Comparison of ENCODE assay signal across 18 cellular contexts in the genomic region with DNA sequence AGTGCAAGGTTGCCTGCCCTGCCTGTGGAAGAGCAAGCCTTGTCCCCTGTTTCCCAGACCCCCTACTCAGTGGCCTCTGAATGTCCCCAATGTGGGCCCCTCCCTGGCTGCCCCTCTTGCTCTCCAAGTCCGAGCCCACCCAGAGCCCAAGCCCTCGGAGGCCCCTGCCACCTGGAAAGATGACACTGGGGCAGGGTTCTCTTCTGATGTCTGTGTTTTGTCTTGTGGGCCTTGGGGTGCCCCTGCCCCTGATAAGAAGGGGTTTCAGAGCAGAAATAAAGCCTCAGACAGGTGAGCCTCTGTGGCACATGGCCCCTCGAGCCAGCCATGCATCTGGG.
A peak's percentile ranks its signal among the peaks of the same experiment; 100 is the strongest.
DNase-seq lines count a peak whose midpoint lies in the region; ATAC-seq, FAIRE-seq and TF ChIP-seq lines count a peak whose summit lies in the region.
"Had no signal": no experiment of that assay in that cellular context is flagged by ENCODE, and none has a peak within 500 bp of the region (broad histone marks: within the 10 kb centered on the region; RNA-seq: fewer than 3 reads in every experiment).

No MANE protein-coding gene starts in this region.

- H3K27me3 Mint-ChIP-seq in endodermal cell (ENCODE audit: insufficient read depth), result peaks cover 5% of the 10 kb centered on the region

- H3K4me2 ChIP-seq in DND-41 (ENCODE audit: insufficient read depth, low read length), result peak overlapping the region; percentile 61
- H3K4me2 ChIP-seq in H1 (ENCODE audit: insufficient read depth in 1 of 2, low read depth in 2 of 2, low read length in 2 of 2), result no peak overlapping the region

- no peaks in the 10 kb centered on the region for H3K9me3 ChIP-seq in DND-41 (ENCODE audit: insufficient read depth, low read length, severe bottlenecking)
- no peaks in the 10 kb centered on the region for H3K9me3 ChIP-seq in Peyer's patch
- H3K9me3 ChIP-seq in H1 (ENCODE audit: insufficient read depth in 2 of 2, low read depth in 1 of 2, low read length in 1 of 2), result no peaks in the 10 kb centered on the region
- H3K9me3 ChIP-seq in small intestine (ENCODE audit: control insufficient read depth, low read depth), result no peaks in the 10 kb centered on the region
- H3K9me3 ChIP-seq in endodermal cell (ENCODE audit: control insufficient read depth, low read length), result no peaks in the 10 kb centered on the region
- H3K9me3 ChIP-seq: thyroid gland had no signal

- H2BK20ac ChIP-seq in H1 (ENCODE audit: low read length), result no peak overlapping the region

- H3K9me3 Mint-ChIP-seq in endodermal cell, result no peaks in the 10 kb centered on the region
- H3K9me3 Mint-ChIP-seq: activated T-cell treated with anti-CD3 and anti-CD28 coated beads, Interleukin-2, amount 50 U/mL, for 24 hours; central memory CD8-positive, alpha-beta T cell; natural killer cell; stimulated activated naive B cell treated with anti-CD40 and anti-IgM and Interleukin-4, amounts not matched to agents 10 μg/mL and 1 μg/mL and 100 μg/mL, for 72 hours had no signal

- H3K79me2 ChIP-seq in DND-41 (ENCODE audit: insufficient read depth, low read length) (peaks cover 10% of the 10 kb centered on the region), H1 (ENCODE audit: control insufficient read depth in 1 of 2, insufficient read depth in 2 of 2, low read length in 2 of 2) (no peaks in the 10 kb centered on the region)

- DNase-seq in DND-41, result no peak
- DNase-seq in Peyer's patch, result no peak
- DNase-seq in H1 (ENCODE audit: low read depth in 1 of 2, low spot score in 2 of 2), result no peak
- DNase-seq in small intestine, result no peak
- DNase-seq in endodermal cell, result no peak
- DNase-seq in NCI-H524 treated with DMSO at 0.1 percent for 48 hours (lab: John Stamatoyannopoulos, UW), result no peak
- DNase-seq: effector CD8-positive, alpha-beta T cell; kidney glomerular epithelial cell; natural killer cell; NCI-H1417; SIG-M5; stimulated activated naive B cell treated with anti-CD40 and anti-IgM and Interleukin-4, amounts not matched to agents 10 μg/mL and 1 μg/mL and 100 μg/mL, for 72 hours had no signal

- H4K5ac ChIP-seq in H1 (ENCODE audit: insufficient read length, low read depth, low read length), result no peak overlapping the region

- H3K36me3 ChIP-seq in DND-41 (ENCODE audit: insufficient read depth, low read length) (no peaks in the 10 kb centered on the region; the same call in 1 of the 2 replicates), Peyer's patch (no peaks in the 10 kb centered on the region), H1 (ENCODE audit: control insufficient read depth in 2 of 4, insufficient read depth in 4 of 4, low read length in 3 of 4) (no peaks in the 10 kb centered on the region), small intestine (ENCODE audit: control insufficient read depth in 2 of 2, insufficient read depth in 2 of 2, low read length in 2 of 2) (no peaks in the 10 kb centered on the region), endodermal cell (ENCODE audit: control insufficient read depth, insufficient read depth, low read length) (no peaks in the 10 kb centered on the region)
- H3K36me3 ChIP-seq: thyroid gland had no signal

- WGBS in H1 (ENCODE audit: extremely low coverage in 1 of 2, insufficient coverage in 1 of 2, insufficient read length in 1 of 2, insufficient replicate concordance in 2 of 2, low coverage in 1 of 2, low lambda C conversion rate in 2 of 2, missing lambda C conversion rate in 1 of 2), 2 experiments, result 88% methylated on average over 3 of the region's 3 CpGs; no CpG with 5 or more reads in 1 of the 2 experiments
- WGBS in small intestine, 3 donors, result 33 to 54% (median 50%) methylated on average over 3 of the region's 3 CpGs
- WGBS in endodermal cell (ENCODE audit: insufficient coverage in 1 of 2, insufficient read length in 1 of 2), 2 experiments, result 85 to 87% methylated on average over 2 to 3 of the region's 3 CpGs

- no peak for TF ChIP-seq EP300 in H1 (IDR thresholded peaks at IDR 0.05; ENCODE audit: borderline replicate concordance in 1 of 2, low read depth in 2 of 2, low read length in 2 of 2)

- H3K4me1 ChIP-seq in DND-41 (ENCODE audit: insufficient read depth, low read length), result peaks cover 49% of the 10 kb centered on the region
- peaks cover 0 to 49% (median 2%) of the 10 kb centered on the region in 4 donors for H3K4me1 ChIP-seq in Peyer's patch
- H3K4me1 ChIP-seq in H1 (replicated peaks in 1 of 4; ENCODE audit: control insufficient read depth in 3 of 4, insufficient read depth in 4 of 4, low read length in 3 of 4), result peaks cover 0 to 17% (median 9%) of the 10 kb centered on the region in 4 experiments; a peak in 2 of 7 replicates
- H3K4me1 ChIP-seq in small intestine (ENCODE audit: control insufficient read depth in 2 of 2, insufficient read depth in 1 of 2, low read depth in 1 of 2, low read length in 1 of 2), result peaks cover 3% of the 10 kb centered on the region in 2 donors
- H3K4me1 ChIP-seq in endodermal cell (ENCODE audit: control insufficient read depth, insufficient read depth, low read length), result peaks cover 21% of the 10 kb centered on the region

- no peak for TF ChIP-seq POLR2A in Peyer's patch (IDR thresholded peaks at IDR 0.05)
- TF ChIP-seq POLR2A in H1 (IDR thresholded peaks at IDR 0.05; ENCODE audit: control extremely low read depth in 1 of 2, low read depth in 2 of 2, low read length in 2 of 2), result no peak

- H2BK120ac ChIP-seq in H1 (replicated peaks; ENCODE audit: low read depth, low read length), result no peak overlapping the region

- no peak overlapping the region for H3K23ac ChIP-seq in H1 (ENCODE audit: insufficient read length)

- H4K91ac ChIP-seq in H1 (replicated peaks; ENCODE audit: insufficient read length, low read length), result no peak overlapping the region

- no peak overlapping the region for H3K4me3 Mint-ChIP-seq in endodermal cell
- H3K4me3 Mint-ChIP-seq: activated T-cell treated with anti-CD3 and anti-CD28 coated beads, Interleukin-2, amount 50 U/mL, for 24 hours; central memory CD8-positive, alpha-beta T cell; natural killer cell; stimulated activated naive B cell treated with anti-CD40 and anti-IgM and Interleukin-4, amounts not matched to agents 10 μg/mL and 1 μg/mL and 100 μg/mL, for 72 hours had no signal

- ATAC-seq in DND-41 (ENCODE audit: insufficient read depth, low read depth) (no peak), GM21390 (IDR thresholded peaks at IDR 0.05; ENCODE audit: unreplicated experiment) (no peak)

- H3K4me3 ChIP-seq in DND-41 (ENCODE audit: low read depth in 1 of 2, low read length in 2 of 2) (peak overlapping the region in 1 of 2 experiments; percentile 58; a peak in 2 of 4 replicates), Peyer's patch (no peak overlapping the region), H1 (ENCODE audit: extremely low read depth in 1 of 4, insufficient read depth in 2 of 4, low read depth in 3 of 4, low read length in 4 of 4) (no peak overlapping the region), small intestine (ENCODE audit: low read depth in 1 of 2, low read length in 2 of 2) (no peak overlapping the region), endodermal cell (ENCODE audit: low read length) (no peak overlapping the region)
- H3K4me3 ChIP-seq: thyroid gland had no signal

- H2AFZ ChIP-seq in DND-41 (ENCODE audit: low read depth, low read length) (no peak overlapping the region), H1 (ENCODE audit: low read length) (no peak overlapping the region)

- H2AK5ac ChIP-seq in H1 (ENCODE audit: low read depth, low read length), result no peak overlapping the region

- POLR2A ChIA-PET in H1 (lab: Charles Lee; ENCODE audit: partially characterized antibody), result no interaction called here

- no peaks in the 10 kb centered on the region for H3K36me3 Mint-ChIP-seq in endodermal cell (ENCODE audit: low read depth)
- H3K36me3 Mint-ChIP-seq: natural killer cell; stimulated activated naive B cell treated with anti-CD40 and anti-IgM and Interleukin-4, amounts not matched to agents 10 μg/mL and 1 μg/mL and 100 μg/mL, for 72 hours had no signal

- H4K20me1 ChIP-seq in DND-41 (ENCODE audit: insufficient read depth, low read length) (no peaks in the 10 kb centered on the region), H1 (replicated peaks in 1 of 2; ENCODE audit: control insufficient read depth in 1 of 2, insufficient read depth in 2 of 2, low read length in 2 of 2) (peaks cover 0 to 1% of the 10 kb centered on the region in 2 experiments)

- no peak overlapping the region for H3K4ac ChIP-seq in H1 (replicated peaks; ENCODE audit: insufficient read length, low read depth, low read length)

- H3K79me1 ChIP-seq in H1 (ENCODE audit: low read depth, low read length), result no peaks in the 10 kb centered on the region

- no peak overlapping the region for H2BK5ac ChIP-seq in H1 (ENCODE audit: low read depth, low read length)

- no peak for TF ChIP-seq RAD21 in H1 (IDR thresholded peaks at IDR 0.05 in 1 of 2, conservative IDR thresholded peaks at IDR 0.05 in 1 of 2; ENCODE audit: low read depth in 2 of 2, low read length in 2 of 2)

- no peak overlapping the region for H2BK12ac ChIP-seq in H1 (ENCODE audit: low read depth, low read length)

- H3K27ac Mint-ChIP-seq in endodermal cell, result no peak overlapping the region
- H3K27ac Mint-ChIP-seq: activated T-cell treated with anti-CD3 and anti-CD28 coated beads, Interleukin-2, amount 50 U/mL, for 24 hours; natural killer cell; stimulated activated naive B cell treated with anti-CD40 and anti-IgM and Interleukin-4, amounts not matched to agents 10 μg/mL and 1 μg/mL and 100 μg/mL, for 72 hours had no signal

- H3K14ac ChIP-seq in H1 (ENCODE audit: insufficient read length), result no peak overlapping the region

- H2BK15ac ChIP-seq in H1 (ENCODE audit: low read length), result no peak overlapping the region

- H3K23me2 ChIP-seq in H1 (ENCODE audit: low read depth, low read length), result no peaks in the 10 kb centered on the region

- FAIRE-seq in H1 (lab: Jason Lieb, UNC) (no peak), small intestine (lab: Jason Lieb, UNC) (no peak)
- FAIRE-seq: frontal cortex, G401.6 had no signal

- no peaks in the 10 kb centered on the region for H3K27me3 ChIP-seq in DND-41 (ENCODE audit: insufficient read depth, low read length, poor library complexity)
- H3K27me3 ChIP-seq in Peyer's patch, result no peaks in the 10 kb centered on the region
- H3K27me3 ChIP-seq in H1 (replicated peaks in 1 of 4; ENCODE audit: control insufficient read depth in 3 of 4, extremely low read depth in 1 of 4, insufficient read depth in 3 of 4, low read length in 3 of 4), result peaks cover 0 to 16% (median 1%) of the 10 kb centered on the region in 4 experiments; a peak in 2 of 7 replicates
- H3K27me3 ChIP-seq in small intestine (ENCODE audit: control insufficient read depth in 2 of 2, insufficient read depth in 2 of 2, low read length in 2 of 2), result peaks cover 0 to 7% of the 10 kb centered on the region in 2 donors
- H3K27me3 ChIP-seq in endodermal cell (ENCODE audit: control insufficient read depth, insufficient read depth, low read length, poor library complexity, severe bottlenecking), result no peaks in the 10 kb centered on the region
- H3K27me3 ChIP-seq: thyroid gland had no signal

- H3K9ac ChIP-seq in DND-41 (ENCODE audit: low read depth, low read length), result peak overlapping the region; percentile 65
- no peak overlapping the region for H3K9ac ChIP-seq in H1 (replicated peaks in 1 of 4; ENCODE audit: extremely low read depth in 1 of 4, low read depth in 3 of 4, low read length in 3 of 4)
- H3K9ac ChIP-seq in endodermal cell (ENCODE audit: extremely low read depth, low read length, poor library complexity, severe bottlenecking), result no peak overlapping the region

- no peak overlapping the region; the same call in 1 of the 2 replicates for H3K18ac ChIP-seq in H1 (ENCODE audit: extremely low read depth, low read length)

- H3K56ac ChIP-seq in H1 (replicated peaks; ENCODE audit: insufficient read length, low read depth, low read length), result no peak overlapping the region

- H3K27ac ChIP-seq in DND-41 (ENCODE audit: low read length), result peak overlapping the region; percentile 86
- peak overlapping the region in 3 of 4 donors; percentile 59 to 91 (median 81) for H3K27ac ChIP-seq in Peyer's patch
- H3K27ac ChIP-seq in H1 (ENCODE audit: low read depth, low read length), result no peak overlapping the region
- H3K27ac ChIP-seq in small intestine (ENCODE audit: low read depth in 1 of 2, low read length in 1 of 2), result peak overlapping the region; percentile 57 to 95
- no peak overlapping the region for H3K27ac ChIP-seq in endodermal cell (ENCODE audit: low read depth, low read length)

- no peak overlapping the region for H4K8ac ChIP-seq in H1 (ENCODE audit: extremely low read depth, insufficient read depth, low read length)

- peaks cover 13% of the 10 kb centered on the region for H3K4me1 Mint-ChIP-seq in endodermal cell
- H3K4me1 Mint-ChIP-seq: natural killer cell had no signal

- TF ChIP-seq CTCF in DND-41 (IDR thresholded peaks at IDR 0.05; ENCODE audit: borderline replicate concordance, extremely low read depth, low read length, poor library complexity, severe bottlenecking) (no peak), Peyer's patch (IDR thresholded peaks at IDR 0.05) (no peak), H1 (IDR thresholded peaks at IDR 0.05; ENCODE audit: control extremely low read depth in 1 of 3, insufficient read depth in 1 of 3, low read depth in 1 of 3, low read length in 3 of 3) (no peak), endodermal cell (conservative IDR thresholded peaks at IDR 0.05) (no peak)

- CTCF ChIA-PET in H1 (lab: Charles Lee; ENCODE audit: partially characterized antibody), result interaction anchor here (0.8 to 14.0 kb wide), 13 partner anchors 8 to 137 kb away, joined by 3 to 181 read pairs (median 6); a partner anchor contains a TSS

Comparison
In these comparisons a context has a peak if more than half of its experiments do, and no peak if none do; other contexts are left out.
1. H3K27ac ChIP-seq: peak in DND-41 (single experiment), Peyer's patch (3 of 4) and small intestine (2 of 2); none in H1 (single experiment) and endodermal cell (single experiment).